ENCODE assay signal across 11 cellular contexts in genomic region chr11:44939673-44940072, GRCh38. TPM values are rescaled to one million over a fixed set of nuclear protein-coding genes. Genes with fewer than 3 reads are reported as not detected.
DNase-seq lines count a peak whose midpoint lies in the region; ATAC-seq and TF ChIP-seq lines count a peak whose summit lies in the region.
"Had no signal": no experiment of that assay in that cellular context is flagged by ENCODE, and none has a peak within 500 bp of the region (broad histone marks: within the 10 kb centered on the region; RNA-seq: fewer than 3 reads in every experiment).

No MANE protein-coding gene starts in this region.

- intact Hi-C loops in mucosa of descending colon (cut with DNase I, micrococcal nuclease): loop anchor here in 1 of 2 donors (10.0 kb wide), 1 partner anchor 355 kb away; no protein-coding TSS in a partner anchor

- H3K4ac ChIP-seq in neuronal stem cell (ENCODE audit: low read length): no peak overlapping the region

- no peak for ATAC-seq in mucosa of descending colon
- ATAC-seq: stimulated activated effector memory CD8-positive, alpha-beta T cell treated with anti-CD3 and anti-CD28 coated beads, Interleukin-12 subunit alpha, Interleukin-12 subunit beta, amount 100 ng/mL, for 72 hours had no signal

- no peaks in the 10 kb centered on the region for H3K9me3 ChIP-seq in OCI-LY1 (ENCODE audit: low read length)
- no peaks in the 10 kb centered on the region for H3K9me3 ChIP-seq in neuronal stem cell (replicated peaks in 1 of 2; ENCODE audit: control insufficient read depth in 2 of 2, insufficient read depth in 1 of 2, low read depth in 1 of 2, low read length in 2 of 2)
- no peaks in the 10 kb centered on the region for H3K9me3 ChIP-seq in mucosa of descending colon

- no peaks in the 10 kb centered on the region for H3K79me2 ChIP-seq in OCI-LY1 (ENCODE audit: insufficient read depth, low read length)

- no peaks in the 10 kb centered on the region; the same call in 1 of the 2 replicates for H3K27me3 ChIP-seq in OCI-LY1 (ENCODE audit: insufficient read depth, low read length)
- H3K27me3 ChIP-seq in neuronal stem cell (ENCODE audit: control insufficient read depth in 3 of 3, insufficient read depth in 3 of 3, low read depth in 1 of 3, low read length in 3 of 3): no peaks in the 10 kb centered on the region

- no CpG with 5 or more reads among the region's 14 CpGs for WGBS in neuronal stem cell (ENCODE audit: extremely low coverage in 2 of 2, insufficient read length in 2 of 2, insufficient replicate concordance in 1 of 2), 2 donors

- H3K9ac ChIP-seq in OCI-LY1 (ENCODE audit: low read length) (no peak overlapping the region), neuronal stem cell (ENCODE audit: low read depth, low read length, poor library complexity) (no peak overlapping the region)

- peak overlapping the region; percentile 55 for H3K18ac ChIP-seq in neuronal stem cell (ENCODE audit: low read length)

- H3K9me2 ChIP-seq in OCI-LY1 (ENCODE audit: low read depth, low read length): no peaks in the 10 kb centered on the region

- H3K4me2 ChIP-seq in OCI-LY1 (ENCODE audit: low read length) (no peak overlapping the region), neuronal stem cell (ENCODE audit: insufficient read depth, low read length, poor library complexity, severe bottlenecking) (no peak overlapping the region)

- no peak overlapping the region for H3K23ac ChIP-seq in neuronal stem cell (ENCODE audit: low read depth, low read length, poor library complexity)

- no peak overlapping the region for H2BK15ac ChIP-seq in neuronal stem cell (ENCODE audit: low read length)

- TF ChIP-seq CTCF in OCI-LY1 (IDR thresholded peaks at IDR 0.05; ENCODE audit: low read length) (peak; percentile 17; the same call in 1 of the 2 replicates), epithelial cell of proximal tubule (conservative IDR thresholded peaks at IDR 0.05; ENCODE audit: low read depth, low read length) (peak; percentile 13), mucosa of descending colon (IDR thresholded peaks at IDR 0.05) (no peak), GM20000 (IDR thresholded peaks at IDR 0.05; ENCODE audit: extremely low read depth, missing control alignments) (no peak)

- H2BK120ac ChIP-seq in neuronal stem cell (ENCODE audit: low read depth, low read length): no peak overlapping the region

- no peak overlapping the region for H3K14ac ChIP-seq in neuronal stem cell (ENCODE audit: low read length)

- H3K79me1 ChIP-seq in neuronal stem cell (ENCODE audit: low read depth, low read length): peaks cover 24% of the 10 kb centered on the region

- no peak overlapping the region for H2BK5ac ChIP-seq in neuronal stem cell (ENCODE audit: low read length)

- no peak overlapping the region for H4K8ac ChIP-seq in neuronal stem cell (ENCODE audit: low read depth, low read length)

- peak; percentile 74 for DNase-seq in ELF-1 (ENCODE audit: low read depth, low spot score)
- no peak for DNase-seq in epithelial cell of proximal tubule (ENCODE audit: low read depth)
- no peak for DNase-seq in neuronal stem cell (ENCODE audit: low spot score)
- DNase-seq in mucosa of descending colon: no peak
- DNase-seq in activated CD4-positive, alpha-beta T cell treated with anti-CD3 and anti-CD28 coated beads, Interleukin-2, amount 50 U/mL, for 4 hours: no peak
- no peak for DNase-seq in HuH-7.5 (ENCODE audit: low spot score)
- no peak for DNase-seq in GM20000 (ENCODE audit: low spot score)
- DNase-seq: cortex of kidney, NCI-H1048 had no signal

- H3K4me1 ChIP-seq in OCI-LY1 (ENCODE audit: insufficient read depth, low read length, severe bottlenecking) (peaks cover 8% of the 10 kb centered on the region), neuronal stem cell (ENCODE audit: control insufficient read depth in 2 of 2, insufficient read depth in 1 of 2, low read depth in 1 of 2, low read length in 2 of 2) (peaks cover 0 to 24% of the 10 kb centered on the region in 2 donors), mucosa of descending colon (ENCODE audit: low read depth) (peaks cover 14% of the 10 kb centered on the region)

- no peak overlapping the region for H4K91ac ChIP-seq in neuronal stem cell (ENCODE audit: low read depth, low read length, poor library complexity)

- no peaks in the 10 kb centered on the region for H3F3A ChIP-seq in OCI-LY1 (ENCODE audit: insufficient read depth, low read length)

- H3K36me3 ChIP-seq in OCI-LY1 (ENCODE audit: insufficient read depth, low read length): no peaks in the 10 kb centered on the region
- H3K36me3 ChIP-seq in neuronal stem cell (replicated peaks in 1 of 2; ENCODE audit: control insufficient read depth in 2 of 2, insufficient read depth in 2 of 2, low read length in 2 of 2): peaks cover 0 to 21% of the 10 kb centered on the region in 2 donors
- no peaks in the 10 kb centered on the region for H3K36me3 ChIP-seq in mucosa of descending colon (ENCODE audit: low read depth)

- H3K27ac ChIP-seq in OCI-LY1 (ENCODE audit: low read depth, low read length, poor library complexity, severe bottlenecking): no peak overlapping the region
- H3K27ac ChIP-seq in neuronal stem cell (replicated peaks; ENCODE audit: low read length): no peak overlapping the region

- H2AK5ac ChIP-seq in neuronal stem cell (ENCODE audit: low read depth, low read length): no peak overlapping the region

- no peaks in the 10 kb centered on the region for H4K20me1 ChIP-seq in OCI-LY1 (ENCODE audit: insufficient read depth, low read length)

- H2BK12ac ChIP-seq in neuronal stem cell (ENCODE audit: low read length): no peak overlapping the region

- H3K4me3 ChIP-seq in OCI-LY1 (ENCODE audit: low read depth, low read length, poor library complexity, severe bottlenecking) (no peak overlapping the region), epithelial cell of proximal tubule (ENCODE audit: low read depth, low read length) (no peak overlapping the region), neuronal stem cell (ENCODE audit: low read length in 2 of 2) (no peak overlapping the region), mucosa of descending colon (no peak overlapping the region)

- H2AFZ ChIP-seq in OCI-LY1 (ENCODE audit: low read length): no peak overlapping the region
- H2AFZ ChIP-seq in neuronal stem cell (ENCODE audit: low read length): no peak overlapping the region

RNA-seq across cellular contexts. Expression of gene TP53I11, which starts 11.0 kb away (rescaled TPM):
- total RNA-seq in epithelial cell of proximal tubule (8.0 and 34.4 TPM in 2 replicates), mucosa of descending colon (10 to 100 TPM; 48.4 to 95.9 (median 91.9) TPM)
- polyA plus RNA-seq in neuronal stem cell (2013, experiment 1 of 2): 235 TPM
- polyA plus RNA-seq in neuronal stem cell (2013, experiment 2 of 2): 227 TPM

Comparison
In these comparisons a context has a peak if more than half of its experiments do, and no peak if none do; other contexts are left out.
1. CTCF ChIP-seq: peak in OCI-LY1 (single experiment) and epithelial cell of proximal tubule (single experiment); none in mucosa of descending colon (single experiment) and GM20000 (single experiment).